Comparison of ENCODE assay signal across 8 cellular contexts in genomic region chr17:64025732-64026294, GRCh38. TPM values are rescaled to one million over a fixed set of nuclear protein-coding genes. Genes with fewer than 3 reads are reported as not detected.
A peak's percentile ranks its signal among the peaks of the same experiment; 100 is the strongest.
DNase-seq lines count a peak whose midpoint lies in the region; ATAC-seq and TF ChIP-seq lines count a peak whose summit lies in the region.

No MANE protein-coding gene starts in this region.

- H3K4me3 ChIP-seq in GM12864 (ENCODE audit: low read depth, low read length) (peak overlapping the region; percentile 18; the same call in 1 of the 2 replicates), WERI-Rb-1 (ENCODE audit: low read depth, low read length) (peak overlapping the region; percentile 24), mammary epithelial cell (replicated peaks in 1 of 3; ENCODE audit: insufficient read depth in 1 of 3, low read depth in 2 of 3, low read length in 3 of 3) (peak overlapping the region in 1 of 3 experiments; percentile 15)

- no peaks in the 10 kb centered on the region for H3K36me3 ChIP-seq in WERI-Rb-1
- no peaks in the 10 kb centered on the region for H3K36me3 ChIP-seq in mammary epithelial cell (ENCODE audit: insufficient read depth, low read length)

- peak overlapping the region; percentile 59 for H3K4me2 ChIP-seq in mammary epithelial cell (ENCODE audit: insufficient read depth, low read depth, low read length)

- peak; percentile 70 for DNase-seq in GM12864 (ENCODE audit: low read depth)
- peak; percentile 89 for DNase-seq in NCI-H2227 (lab: John Stamatoyannopoulos, UW; ENCODE audit: unreplicated experiment)
- peak; percentile 90 for DNase-seq in WERI-Rb-1
- peak; percentile 51 for DNase-seq in mammary epithelial cell
- DNase-seq in left colon, result peak; percentile 81 to 87
- peak; percentile 87 for DNase-seq in stimulated activated CD4-positive, alpha-beta T cell treated with anti-CD3 and anti-CD28 coated beads, Interleukin-2, amount 100 ng/mL, for 24 hours
- DNase-seq in OCI-M2 (lab: John Stamatoyannopoulos, UW; ENCODE audit: unreplicated experiment), result no peak

- H4K20me1 ChIP-seq in mammary epithelial cell (ENCODE audit: insufficient read depth, low read length), result no peaks in the 10 kb centered on the region

- H3K27ac ChIP-seq in WERI-Rb-1, result no peak overlapping the region
- H3K27ac ChIP-seq in mammary epithelial cell (ENCODE audit: insufficient read depth, low read depth, low read length), result no peak overlapping the region

- peak overlapping the region; percentile 51 for H2AFZ ChIP-seq in mammary epithelial cell (ENCODE audit: low read depth, low read length)

- H3K79me2 ChIP-seq in mammary epithelial cell (ENCODE audit: insufficient read depth, low read length), result no peaks in the 10 kb centered on the region

- no TSS peak for BruUV-seq in mammary epithelial cell (replicated peaks; lab: Mats Ljungman, UMichigan)

- H3K27me3 ChIP-seq in WERI-Rb-1 (ENCODE audit: insufficient read depth, low read depth, severe bottlenecking) (no peaks in the 10 kb centered on the region), mammary epithelial cell (ENCODE audit: insufficient read depth, low read length) (no peaks in the 10 kb centered on the region)

- no peaks in the 10 kb centered on the region for H3K4me1 ChIP-seq in mammary epithelial cell (ENCODE audit: insufficient read depth, low read length)

- peak; percentile 97 for TF ChIP-seq CTCF in GM12864 (IDR thresholded peaks at IDR 0.05; ENCODE audit: low read depth, low read length, missing control alignments)
- TF ChIP-seq CTCF in WERI-Rb-1 (IDR thresholded peaks at IDR 0.05; ENCODE audit: low read depth, low read length), result peak; percentile 99
- TF ChIP-seq CTCF in mammary epithelial cell (conservative IDR thresholded peaks at IDR 0.05 in 1 of 2, IDR thresholded peaks at IDR 0.05 in 1 of 2; ENCODE audit: extremely low read depth in 1 of 2, insufficient read depth in 1 of 2, low read depth in 1 of 2, low read length in 2 of 2), result peak; percentile 91 to 93

- in situ Hi-C loops in mammary epithelial cell (cut with MboI; ENCODE audit: low sequenced_read_pairs in 2 of 2), result loop anchor here (10.0 to 25.0 kb wide), 2 partner anchors 111 to 261 kb away; partner anchors contain the start of genes CSHL1 (in 1 of the 2) and GH1 (in 1 of the 2)

- dilution Hi-C loops in mammary epithelial cell (cut with HindIII; ENCODE audit: low sequenced_read_pairs), result loop anchor here (5.0 kb wide), 1 partner anchor 106 kb away; the partner anchor contains the start of gene ERN1

- CTCF ChIA-PET in mammary epithelial cell (lab: Charles Lee; ENCODE audit: low non-redundant PET), result interaction anchor here (0.6 to 0.8 kb wide), 4 partner anchors 87 to 281 kb away, joined by 3 to 5 read pairs (median 4); no protein-coding TSS in a partner anchor

- intact Hi-C loops in mammary epithelial cell (cut with micrococcal nuclease) (loop anchor here (1.0 to 2.0 kb wide), 2 partner anchors 75 to 107 kb away; no protein-coding TSS in a partner anchor), left colon (cut with DNase I, micrococcal nuclease) (loop anchor here (10.0 kb wide), 2 partner anchors 101 to 111 kb away; partner anchors contain the start of genes CSHL1 (in 1 of the 2) and GH1 (in 1 of the 2))

- H3K9me3 ChIP-seq in WERI-Rb-1 (ENCODE audit: severe bottlenecking) (no peaks in the 10 kb centered on the region), mammary epithelial cell (replicated peaks; ENCODE audit: insufficient read depth, low read length) (no peaks in the 10 kb centered on the region)

- no peak overlapping the region for H3K9ac ChIP-seq in mammary epithelial cell (ENCODE audit: insufficient read depth, low read length)

- ATAC-seq in HG03095 (IDR thresholded peaks at IDR 0.05; ENCODE audit: unreplicated experiment) (peak; percentile 56), left colon (peak; percentile 86)

- 2% methylated on average over 21 of the region's 21 CpGs for WGBS in mammary epithelial cell (ENCODE audit: low coverage, missing lambda C conversion rate)

RNA-seq across cellular contexts. Expression of gene ICAM2, which starts 5.4 kb away (rescaled TPM):
- total RNA-seq in mammary epithelial cell, result 1 to 10 TPM in 1 of 2 donors, under 1 TPM in 1; 0.49 to 2.8 TPM
- polyA plus RNA-seq in mammary epithelial cell, result 0.36 TPM
- not detected for polyA minus RNA-seq in mammary epithelial cell
- 10 to 100 TPM in 1 of 2 donors, 1 to 10 TPM in 1; 6.9 to 11.5 TPM for total RNA-seq in left colon

RNA-seq across cellular contexts. Expression of gene PRR29, which starts 27.7 kb away (rescaled TPM):
- total RNA-seq in mammary epithelial cell (under 1 TPM; under 0.01 to 0.09 TPM), left colon (under 1 TPM in 1 of 2 donors, not detected in 1; 0.22 TPM)
- 0.09 TPM for polyA plus RNA-seq in mammary epithelial cell
- 0.31 TPM for polyA minus RNA-seq in mammary epithelial cell

RNA-seq across cellular contexts. Expression of gene SCN4A, which starts 53.1 kb away (rescaled TPM):
- total RNA-seq in mammary epithelial cell (not detected), left colon (under 1 TPM in 1 of 2 donors, not detected in 1; 0.20 TPM)
- polyA plus RNA-seq in mammary epithelial cell, result 0.01 TPM
- not detected for polyA minus RNA-seq in mammary epithelial cell
